ENCODE assay signal across 19 cellular contexts in genomic region chr9:134702291-134702690, GRCh38.
"Had no signal": no experiment of that assay in that cellular context is flagged by ENCODE, and none has a peak within 500 bp of the region (broad histone marks: within the 10 kb centered on the region; RNA-seq: fewer than 3 reads in every experiment).

No MANE protein-coding gene starts in this region.

- DNase-seq: activated CD4-positive, alpha-beta T cell treated with anti-CD3 and anti-CD28 coated beads for 4 hours; activated CD8-positive, alpha-beta memory T cell treated with anti-CD3 and anti-CD28 coated beads, Interleukin-2, amount 50 U/mL, for 4 hours; activated CD8-positive, alpha-beta T cell treated with anti-CD3 and anti-CD28 coated beads for 36 hours; activated naive CD4-positive, alpha-beta T cell treated with anti-CD3 and anti-CD28 coated beads, Interleukin-2, amount 50 U/mL, for 16 hours; activated naive CD8-positive, alpha-beta T cell treated with anti-CD3 and anti-CD28 coated beads, Interleukin-2, amount 10 ng/mL, durations not matched to agents 7 days and 5 days; activated T-cell treated with anti-CD3 and anti-CD28 coated beads, Interleukin-2, amount 50 U/mL, for 72 hours; adrenal gland; anterior cingulate cortex; NCI-H1092; NCI-H1930; NCI-H510A; NCI-H526 treated with DMSO at 0.1 percent for 48 hours; SHP77 had no signal

- H3K27me3 Mint-ChIP-seq: activated CD8-positive, alpha-beta T cell treated with anti-CD3 and anti-CD28 coated beads for 36 hours; activated naive CD8-positive, alpha-beta T cell treated with anti-CD3 and anti-CD28 coated beads, Interleukin-2, amount 10 ng/mL, durations not matched to agents 7 days and 5 days had no signal

- H3K36me3 ChIP-seq: adrenal gland, breast epithelium had no signal

- H3K4me3 Mint-ChIP-seq: activated CD8-positive, alpha-beta T cell treated with anti-CD3 and anti-CD28 coated beads for 36 hours; activated naive CD8-positive, alpha-beta T cell treated with anti-CD3 and anti-CD28 coated beads, Interleukin-2, amount 10 ng/mL, durations not matched to agents 7 days and 5 days; activated T-cell treated with anti-CD3 and anti-CD28 coated beads, Interleukin-2, amount 50 U/mL, for 72 hours; T-helper 1 cell treated with Interleukin-12 subunit alpha and Interleukin-12 subunit beta and Interleukin-4 antibody, amounts not matched to agents 30 μg/mL and 1 μg/mL, for 36 hours had no signal

- ATAC-seq: activated CD4-positive, CD25-positive, alpha-beta regulatory T cell treated with anti-CD3 and anti-CD28 coated beads, Interleukin-2, amount 50 U/mL, for 24 hours; activated CD8-positive, alpha-beta T cell treated with anti-CD3 and anti-CD28 coated beads for 36 hours; activated T-cell treated with anti-CD3 and anti-CD28 coated beads, Interleukin-2, amount 50 U/mL, for 72 hours had no signal

- H3K4me1 ChIP-seq: breast epithelium had no signal

- H3K4me3 ChIP-seq: adrenal gland, breast epithelium, SJSA1 had no signal

- H3K27ac Mint-ChIP-seq: activated CD8-positive, alpha-beta T cell treated with anti-CD3 and anti-CD28 coated beads for 36 hours; activated naive CD8-positive, alpha-beta T cell treated with anti-CD3 and anti-CD28 coated beads, Interleukin-2, amount 10 ng/mL, durations not matched to agents 7 days and 5 days; activated T-cell treated with anti-CD3 and anti-CD28 coated beads, Interleukin-2, amount 50 U/mL, for 72 hours; activated T-helper 2 cell treated with anti-CD3 and anti-CD28 coated beads, Interferon-gamma antibody, Interleukin-2, Interleukin-4, amounts not matched to agents 10 μg/mL and 5 μg/mL and 100 μg/mL, durations not matched to agents 14 hours and 24 hours and 36 hours; T-helper 1 cell treated with Interleukin-12 subunit alpha and Interleukin-12 subunit beta and Interleukin-4 antibody, amounts not matched to agents 30 μg/mL and 1 μg/mL, for 36 hours had no signal

- H3K9me3 Mint-ChIP-seq: activated CD8-positive, alpha-beta T cell treated with anti-CD3 and anti-CD28 coated beads for 36 hours; activated naive CD8-positive, alpha-beta T cell treated with anti-CD3 and anti-CD28 coated beads, Interleukin-2, amount 10 ng/mL, durations not matched to agents 7 days and 5 days; activated T-cell treated with anti-CD3 and anti-CD28 coated beads, Interleukin-2, amount 50 U/mL, for 72 hours; activated T-helper 2 cell treated with anti-CD3 and anti-CD28 coated beads, Interferon-gamma antibody, Interleukin-2, Interleukin-4, amounts not matched to agents 10 μg/mL and 5 μg/mL and 100 μg/mL, durations not matched to agents 14 hours and 24 hours and 36 hours; T-helper 1 cell treated with Interleukin-12 subunit alpha and Interleukin-12 subunit beta and Interleukin-4 antibody, amounts not matched to agents 30 μg/mL and 1 μg/mL, for 36 hours had no signal

- H3K27me3 ChIP-seq: adrenal gland, breast epithelium, SJSA1 had no signal

- H3K27ac ChIP-seq: adrenal gland, KMS-11, SJSA1 had no signal

- H3K4me1 Mint-ChIP-seq: activated naive CD8-positive, alpha-beta T cell treated with anti-CD3 and anti-CD28 coated beads, Interleukin-2, amount 10 ng/mL, durations not matched to agents 7 days and 5 days had no signal

- H3K9me3 ChIP-seq: adrenal gland, breast epithelium, SJSA1 had no signal

- H3K4me2 ChIP-seq: KMS-11 had no signal

- H3K36me3 Mint-ChIP-seq: activated naive CD8-positive, alpha-beta T cell treated with anti-CD3 and anti-CD28 coated beads, Interleukin-2, amount 10 ng/mL, durations not matched to agents 7 days and 5 days had no signal

- H3K9ac ChIP-seq: KMS-11 had no signal
